ENCODE assay signal across 2 cellular contexts in the genomic region with DNA sequence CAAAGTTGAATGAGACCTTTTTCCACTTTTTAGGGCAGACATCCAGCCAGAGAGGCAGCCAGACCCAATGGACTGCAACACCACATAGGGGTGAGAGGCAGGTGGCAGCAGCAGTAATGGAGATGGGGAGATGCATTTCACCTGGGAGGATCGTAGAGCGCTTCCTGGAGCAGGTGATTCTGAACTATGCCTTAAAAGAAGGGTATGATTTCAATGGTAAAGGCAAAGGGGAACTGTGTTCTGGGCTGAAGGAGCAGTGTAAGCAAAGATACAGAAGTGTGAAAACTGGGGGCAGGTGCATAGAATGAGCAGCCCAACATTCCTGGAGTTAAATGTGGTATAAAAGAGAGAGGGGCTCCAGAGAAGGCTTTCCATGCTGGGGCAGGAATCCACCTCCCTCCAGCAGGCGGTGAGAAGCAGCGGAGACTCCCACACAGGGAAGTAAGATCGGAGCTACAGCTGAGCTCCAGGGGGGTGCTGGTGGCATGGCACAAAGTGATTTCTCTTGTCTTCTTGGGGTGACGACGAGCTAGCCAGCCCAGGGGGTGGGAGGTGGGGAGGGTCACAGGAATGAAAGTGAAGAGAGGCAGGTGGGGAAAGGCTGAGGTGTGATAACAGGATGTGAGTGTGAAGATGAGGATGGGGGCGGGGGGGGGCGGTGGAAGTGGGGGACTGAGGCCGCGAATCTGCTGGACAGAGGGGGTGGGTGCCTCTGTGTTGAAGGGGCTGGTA.
TF ChIP-seq lines count a peak whose summit lies in the region.

No MANE protein-coding gene starts in this region.

TF ChIP-seq in GM23338, 12 proteins besides CTCF, POLR2A, EP300 and RAD21 (continues in another document):
- TF ChIP-seq, protein P1, sequence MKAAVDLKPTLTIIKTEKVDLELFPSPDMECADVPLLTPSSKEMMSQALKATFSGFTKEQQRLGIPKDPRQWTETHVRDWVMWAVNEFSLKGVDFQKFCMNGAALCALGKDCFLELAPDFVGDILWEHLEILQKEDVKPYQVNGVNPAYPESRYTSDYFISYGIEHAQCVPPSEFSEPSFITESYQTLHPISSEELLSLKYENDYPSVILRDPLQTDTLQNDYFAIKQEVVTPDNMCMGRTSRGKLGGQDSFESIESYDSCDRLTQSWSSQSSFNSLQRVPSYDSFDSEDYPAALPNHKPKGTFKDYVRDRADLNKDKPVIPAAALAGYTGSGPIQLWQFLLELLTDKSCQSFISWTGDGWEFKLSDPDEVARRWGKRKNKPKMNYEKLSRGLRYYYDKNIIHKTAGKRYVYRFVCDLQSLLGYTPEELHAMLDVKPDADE (IDR thresholded peaks at IDR 0.05), result no peak
- no peak for TF ChIP-seq STAT1 (IDR thresholded peaks at IDR 0.05; ENCODE audit: unreplicated experiment)
- TF ChIP-seq, protein P2, sequence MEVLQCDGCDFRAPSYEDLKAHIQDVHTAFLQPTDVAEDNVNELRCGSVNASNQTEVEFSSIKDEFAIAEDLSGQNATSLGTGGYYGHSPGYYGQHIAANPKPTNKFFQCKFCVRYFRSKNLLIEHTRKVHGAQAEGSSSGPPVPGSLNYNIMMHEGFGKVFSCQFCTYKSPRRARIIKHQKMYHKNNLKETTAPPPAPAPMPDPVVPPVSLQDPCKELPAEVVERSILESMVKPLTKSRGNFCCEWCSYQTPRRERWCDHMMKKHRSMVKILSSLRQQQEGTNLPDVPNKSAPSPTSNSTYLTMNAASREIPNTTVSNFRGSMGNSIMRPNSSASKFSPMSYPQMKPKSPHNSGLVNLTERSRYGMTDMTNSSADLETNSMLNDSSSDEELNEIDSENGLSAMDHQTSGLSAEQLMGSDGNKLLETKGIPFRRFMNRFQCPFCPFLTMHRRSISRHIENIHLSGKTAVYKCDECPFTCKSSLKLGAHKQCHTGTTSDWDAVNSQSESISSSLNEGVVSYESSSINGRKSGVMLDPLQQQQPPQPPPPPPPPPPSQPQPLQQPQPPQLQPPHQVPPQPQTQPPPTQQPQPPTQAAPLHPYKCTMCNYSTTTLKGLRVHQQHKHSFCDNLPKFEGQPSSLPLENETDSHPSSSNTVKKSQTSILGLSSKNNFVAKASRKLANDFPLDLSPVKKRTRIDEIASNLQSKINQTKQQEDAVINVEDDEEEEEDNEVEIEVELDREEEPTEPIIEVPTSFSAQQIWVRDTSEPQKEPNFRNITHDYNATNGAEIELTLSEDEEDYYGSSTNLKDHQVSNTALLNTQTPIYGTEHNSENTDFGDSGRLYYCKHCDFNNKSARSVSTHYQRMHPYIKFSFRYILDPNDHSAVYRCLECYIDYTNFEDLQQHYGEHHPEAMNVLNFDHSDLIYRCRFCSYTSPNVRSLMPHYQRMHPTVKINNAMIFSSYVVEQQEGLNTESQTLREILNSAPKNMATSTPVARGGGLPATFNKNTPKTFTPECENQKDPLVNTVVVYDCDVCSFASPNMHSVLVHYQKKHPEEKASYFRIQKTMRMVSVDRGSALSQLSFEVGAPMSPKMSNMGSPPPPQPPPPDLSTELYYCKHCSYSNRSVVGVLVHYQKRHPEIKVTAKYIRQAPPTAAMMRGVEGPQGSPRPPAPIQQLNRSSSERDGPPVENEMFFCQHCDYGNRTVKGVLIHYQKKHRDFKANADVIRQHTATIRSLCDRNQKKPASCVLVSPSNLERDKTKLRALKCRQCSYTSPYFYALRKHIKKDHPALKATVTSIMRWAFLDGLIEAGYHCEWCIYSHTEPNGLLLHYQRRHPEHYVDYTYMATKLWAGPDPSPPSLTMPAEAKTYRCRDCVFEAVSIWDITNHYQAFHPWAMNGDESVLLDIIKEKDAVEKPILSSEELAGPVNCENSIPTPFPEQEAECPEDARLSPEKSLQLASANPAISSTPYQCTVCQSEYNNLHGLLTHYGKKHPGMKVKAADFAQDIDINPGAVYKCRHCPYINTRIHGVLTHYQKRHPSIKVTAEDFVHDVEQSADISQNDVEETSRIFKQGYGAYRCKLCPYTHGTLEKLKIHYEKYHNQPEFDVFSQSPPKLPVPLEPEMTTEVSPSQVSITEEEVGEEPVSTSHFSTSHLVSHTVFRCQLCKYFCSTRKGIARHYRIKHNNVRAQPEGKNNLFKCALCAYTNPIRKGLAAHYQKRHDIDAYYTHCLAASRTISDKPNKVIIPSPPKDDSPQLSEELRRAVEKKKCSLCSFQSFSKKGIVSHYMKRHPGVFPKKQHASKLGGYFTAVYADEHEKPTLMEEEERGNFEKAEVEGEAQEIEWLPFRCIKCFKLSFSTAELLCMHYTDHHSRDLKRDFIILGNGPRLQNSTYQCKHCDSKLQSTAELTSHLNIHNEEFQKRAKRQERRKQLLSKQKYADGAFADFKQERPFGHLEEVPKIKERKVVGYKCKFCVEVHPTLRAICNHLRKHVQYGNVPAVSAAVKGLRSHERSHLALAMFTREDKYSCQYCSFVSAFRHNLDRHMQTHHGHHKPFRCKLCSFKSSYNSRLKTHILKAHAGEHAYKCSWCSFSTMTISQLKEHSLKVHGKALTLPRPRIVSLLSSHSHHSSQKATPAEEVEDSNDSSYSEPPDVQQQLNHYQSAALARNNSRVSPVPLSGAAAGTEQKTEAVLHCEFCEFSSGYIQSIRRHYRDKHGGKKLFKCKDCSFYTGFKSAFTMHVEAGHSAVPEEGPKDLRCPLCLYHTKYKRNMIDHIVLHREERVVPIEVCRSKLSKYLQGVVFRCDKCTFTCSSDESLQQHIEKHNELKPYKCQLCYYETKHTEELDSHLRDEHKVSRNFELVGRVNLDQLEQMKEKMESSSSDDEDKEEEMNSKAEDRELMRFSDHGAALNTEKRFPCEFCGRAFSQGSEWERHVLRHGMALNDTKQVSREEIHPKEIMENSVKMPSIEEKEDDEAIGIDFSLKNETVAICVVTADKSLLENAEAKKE (CRISPR knock-in tag; IDR thresholded peaks at IDR 0.05), result no peak
- no peak for TF ChIP-seq ZNF331 (CRISPR knock-in tag; IDR thresholded peaks at IDR 0.05; ENCODE audit: low read depth)
- no peak for TF ChIP-seq ZNF114 (CRISPR knock-in tag; IDR thresholded peaks at IDR 0.05)
- no peak for TF ChIP-seq EZH2phosphoT487 (IDR thresholded peaks at IDR 0.05; ENCODE audit: unreplicated experiment)
- TF ChIP-seq JUNB (IDR thresholded peaks at IDR 0.05; ENCODE audit: unreplicated experiment), result no peak
- TF ChIP-seq POLR2AphosphoS5 (IDR thresholded peaks at IDR 0.05; ENCODE audit: low read depth), result no peak

TF ChIP-seq in H1, 55 proteins besides CTCF, POLR2A, EP300 and RAD21:
- TF ChIP-seq TCF12 (IDR thresholded peaks at IDR 0.05; ENCODE audit: low read depth, low read length) (no peak), JUND (IDR thresholded peaks at IDR 0.05; ENCODE audit: low read length) (no peak), BCL11A (IDR thresholded peaks at IDR 0.05; ENCODE audit: low read depth in 2 of 2, low read length in 2 of 2) (no peak), HDAC6 (IDR thresholded peaks at IDR 0.05; ENCODE audit: low read depth, low read length) (no peak), CHD2 (IDR thresholded peaks at IDR 0.05; ENCODE audit: low read length) (no peak), GABPA (IDR thresholded peaks at IDR 0.05; ENCODE audit: borderline replicate concordance, insufficient read depth, low read length) (0 out of 2 replicates have a peak, but pooled peaks have one; percentile 9)
- TF ChIP-seq, protein P3, sequence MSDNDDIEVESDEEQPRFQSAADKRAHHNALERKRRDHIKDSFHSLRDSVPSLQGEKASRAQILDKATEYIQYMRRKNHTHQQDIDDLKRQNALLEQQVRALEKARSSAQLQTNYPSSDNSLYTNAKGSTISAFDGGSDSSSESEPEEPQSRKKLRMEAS (IDR thresholded peaks at IDR 0.05), result 0 out of 2 replicates have a peak, but pooled peaks have one; percentile 30
